Comparison of ENCODE assay signal across 11 cellular contexts in genomic region chr11:110432713-110433392, GRCh38. TPM values are rescaled to one million over a fixed set of nuclear protein-coding genes. Genes with fewer than 3 reads are reported as not detected.
DNase-seq lines count a peak whose midpoint lies in the region; ATAC-seq and TF ChIP-seq lines count a peak whose summit lies in the region.
"Had no signal": no experiment of that assay in that cellular context is flagged by ENCODE, and none has a peak within 500 bp of the region (broad histone marks: within the 10 kb centered on the region; RNA-seq: fewer than 3 reads in every experiment).

No MANE protein-coding gene starts in this region.

- no peaks in the 10 kb centered on the region for H4K20me1 ChIP-seq in OCI-LY1 (ENCODE audit: insufficient read depth, low read length)

- TF ChIP-seq POLR2A in upper lobe of left lung (IDR thresholded peaks at IDR 0.05): no peak

- peaks cover 67% of the 10 kb centered on the region for H3K79me2 ChIP-seq in OCI-LY1 (ENCODE audit: insufficient read depth, low read length)

- no peak for DNase-seq in T-helper 2 cell treated with Interferon-gamma antibody and Interleukin-4, amounts not matched to agents 5 μg/mL and 100 μg/mL, for 36 hours (ENCODE audit: low spot score)
- DNase-seq in T-helper 2 cell (no peak), dermis blood vessel endothelial cell (peak; percentile 51), renal cortical epithelial cell (ENCODE audit: low read depth) (peak; percentile 30), medulla oblongata (ENCODE audit: extremely low spot score) (no peak), upper lobe of left lung (no peak)
- DNase-seq: activated CD4-positive, alpha-beta T cell treated with anti-CD3 and anti-CD28 coated beads for 48 hours had no signal

- H3K9ac ChIP-seq in OCI-LY1 (ENCODE audit: low read length): peak overlapping the region; percentile 0; the same call in 1 of the 2 replicates

- no peak overlapping the region for H2AFZ ChIP-seq in OCI-LY1 (ENCODE audit: low read length)

- H3K9me3 ChIP-seq in OCI-LY1 (ENCODE audit: low read length): no peaks in the 10 kb centered on the region
- H3K9me3 ChIP-seq in upper lobe of left lung: no peaks in the 10 kb centered on the region
- H3K9me3 ChIP-seq: vagina had no signal

- 54 to 66% methylated on average over 7 of the region's 7 CpGs for WGBS in upper lobe of left lung, 2 donors

- peaks cover 9% of the 10 kb centered on the region; the same call in 1 of the 2 replicates for H3F3A ChIP-seq in OCI-LY1 (ENCODE audit: insufficient read depth, low read length)

- no peak for TF ChIP-seq EP300 in upper lobe of left lung (IDR thresholded peaks at IDR 0.05)

- H3K36me3 ChIP-seq in OCI-LY1 (ENCODE audit: insufficient read depth, low read length) (peaks cover 17% of the 10 kb centered on the region), upper lobe of left lung (peaks cover 0 to 4% (median 0%) of the 10 kb centered on the region in 4 donors)
- H3K36me3 ChIP-seq: vagina had no signal

- H3K27ac Mint-ChIP-seq in T-helper 2 cell treated with Interferon-gamma antibody and Interleukin-4, amounts not matched to agents 5 μg/mL and 100 μg/mL, for 36 hours: no peak overlapping the region

- H3K27ac ChIP-seq in OCI-LY1 (ENCODE audit: low read depth, low read length, poor library complexity, severe bottlenecking): peak overlapping the region; percentile 50
- H3K27ac ChIP-seq in upper lobe of left lung: peak overlapping the region in 1 of 4 donors; percentile 4
- H3K27ac ChIP-seq: vagina had no signal

- no peaks in the 10 kb centered on the region for H3K27me3 Mint-ChIP-seq in T-helper 2 cell treated with Interferon-gamma antibody and Interleukin-4, amounts not matched to agents 5 μg/mL and 100 μg/mL, for 36 hours (ENCODE audit: low read depth)
- H3K27me3 Mint-ChIP-seq: central memory CD8-positive, alpha-beta T cell had no signal

- peaks cover 12% of the 10 kb centered on the region for H3K36me3 Mint-ChIP-seq in T-helper 2 cell treated with Interferon-gamma antibody and Interleukin-4, amounts not matched to agents 5 μg/mL and 100 μg/mL, for 36 hours (ENCODE audit: low read depth)

- H3K9me3 Mint-ChIP-seq in T-helper 2 cell treated with Interferon-gamma antibody and Interleukin-4, amounts not matched to agents 5 μg/mL and 100 μg/mL, for 36 hours: no peaks in the 10 kb centered on the region
- H3K9me3 Mint-ChIP-seq: central memory CD8-positive, alpha-beta T cell had no signal

- no peaks in the 10 kb centered on the region for H3K27me3 ChIP-seq in OCI-LY1 (ENCODE audit: insufficient read depth, low read length)
- no peaks in the 10 kb centered on the region for H3K27me3 ChIP-seq in upper lobe of left lung
- H3K27me3 ChIP-seq: vagina had no signal

- H3K9me2 ChIP-seq in OCI-LY1 (ENCODE audit: low read depth, low read length): no peaks in the 10 kb centered on the region

- H3K4me1 ChIP-seq in OCI-LY1 (ENCODE audit: insufficient read depth, low read length, severe bottlenecking) (peaks cover 54% of the 10 kb centered on the region), upper lobe of left lung (peaks cover 25 to 48% (median 31%) of the 10 kb centered on the region in 4 donors)

- H3K4me3 Mint-ChIP-seq in T-helper 2 cell treated with Interferon-gamma antibody and Interleukin-4, amounts not matched to agents 5 μg/mL and 100 μg/mL, for 36 hours: peak overlapping the region; percentile 13

- H3K4me2 ChIP-seq in OCI-LY1 (ENCODE audit: low read length): peak overlapping the region; percentile 36

- peaks cover 53% of the 10 kb centered on the region for H3K4me1 Mint-ChIP-seq in T-helper 2 cell treated with Interferon-gamma antibody and Interleukin-4, amounts not matched to agents 5 μg/mL and 100 μg/mL, for 36 hours (ENCODE audit: low read depth)

- H3K4me3 ChIP-seq in OCI-LY1 (ENCODE audit: low read depth, low read length, poor library complexity, severe bottlenecking) (no peak overlapping the region), upper lobe of left lung (no peak overlapping the region)
- H3K4me3 ChIP-seq: vagina had no signal

- ATAC-seq in HG03139 (IDR thresholded peaks at IDR 0.05; ENCODE audit: unreplicated experiment): no peak
- no peak for ATAC-seq in upper lobe of left lung (ENCODE audit: low FRiP score in 2 of 2)

- TF ChIP-seq CTCF in OCI-LY1 (IDR thresholded peaks at IDR 0.05; ENCODE audit: low read length): peak; percentile 33; the same call in 1 of the 2 replicates
- peak in 1 of 6 experiments; percentile 11 for TF ChIP-seq CTCF in upper lobe of left lung (IDR thresholded peaks at IDR 0.05)

RNA-seq across cellular contexts. Expression of gene FDX1, which starts 3.1 kb away (rescaled TPM):
- total RNA-seq in dermis blood vessel endothelial cell: 9.1 and 9.2 TPM in 2 replicates
- total RNA-seq in renal cortical epithelial cell: 13.6 and 17.5 TPM in 2 replicates
- 10 to 100 TPM; 14.7 to 26.0 (median 18.8) TPM for total RNA-seq in upper lobe of left lung

Comparison
In these comparisons a context has a peak if more than half of its experiments do, and no peak if none do; other contexts are left out.
1. DNase-seq: peak in dermis blood vessel endothelial cell (single experiment) and renal cortical epithelial cell (single experiment); none in T-helper 2 cell treated with Interferon-gamma antibody and Interleukin-4, amounts not matched to agents 5 μg/mL and 100 μg/mL, for 36 hours (single experiment), T-helper 2 cell (0 of 5), medulla oblongata (single experiment) and upper lobe of left lung (0 of 2).